25 cellular contexts compared by ENCODE assay signal in the genomic region with DNA sequence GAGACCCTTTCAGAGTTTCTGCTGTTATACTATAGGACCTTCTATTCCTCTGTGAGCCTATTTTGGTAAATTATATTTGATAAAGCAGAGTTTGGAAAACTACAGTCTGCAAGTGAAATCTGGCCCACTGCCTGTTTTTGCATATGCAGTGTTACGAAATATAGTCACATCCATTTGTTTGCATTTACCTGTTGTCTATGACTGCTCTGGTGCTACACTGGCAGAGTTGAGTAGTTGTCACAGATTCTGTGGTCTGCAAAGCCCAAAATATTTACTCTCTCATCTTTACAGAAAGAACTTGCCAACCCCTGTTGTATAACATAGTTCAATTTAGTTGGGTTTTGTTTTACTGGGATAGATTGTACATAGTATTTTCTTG. TPM values are rescaled to one million over a fixed set of nuclear protein-coding genes. Genes with fewer than 3 reads are reported as not detected.
DNase-seq lines count a peak whose midpoint lies in the region; ATAC-seq and TF ChIP-seq lines count a peak whose summit lies in the region.
"Had no signal": no experiment of that assay in that cellular context is flagged by ENCODE, and none has a peak within 500 bp of the region (broad histone marks: within the 10 kb centered on the region; RNA-seq: fewer than 3 reads in every experiment).

No MANE protein-coding gene starts in this region.

- no peak for DNase-seq in activated T-cell treated with anti-CD3 and anti-CD28 coated beads, Interleukin-2, amount 50 U/mL, for 72 hours
- no peak for DNase-seq in activated T-cell treated with anti-CD3 and anti-CD28 coated beads, Interleukin-2, amount 50 U/mL, for 1 hour
- DNase-seq in PC-3 (peak; percentile 51), fibroblast of mammary gland (ENCODE audit: low read depth) (peak; percentile 15)
- DNase-seq in naive thymus-derived CD4-positive, alpha-beta T cell: no peak
- no peak for DNase-seq in CD4-positive, alpha-beta T cell
- DNase-seq: activated naive CD4-positive, alpha-beta T cell; BE2C; COR-L47; dermis blood vessel endothelial cell; DND-41; NCI-H1092 treated with DMSO at 0.1 percent for 48 hours; NCI-H187 treated with DMSO at 0.1 percent for 48 hours; ovary; RPMI8226; stimulated activated CD4-positive, alpha-beta T cell treated with anti-CD3 and anti-CD28 coated beads, Interleukin-4, amount 100 ng/mL, for 1 hour; stimulated activated naive B cell treated with anti-CD40 and anti-IgM and Interleukin-4, amounts not matched to agents 10 μg/mL and 1 μg/mL and 100 μg/mL, for 72 hours had no signal

- no peak overlapping the region for H2AFZ ChIP-seq in PC-3 (ENCODE audit: low read length)

- TF ChIP-seq CTCF in PC-3 (conservative IDR thresholded peaks at IDR 0.05; ENCODE audit: low read depth, low read length) (no peak), fibroblast of mammary gland (conservative IDR thresholded peaks at IDR 0.05; ENCODE audit: control insufficient read depth, insufficient read depth, low read depth, low read length) (no peak)
- TF ChIP-seq CTCF in CD4-positive, alpha-beta T cell (IDR thresholded peaks at IDR 0.05): no peak

- H3K9me3 ChIP-seq in PC-3 (ENCODE audit: low read length): no peaks in the 10 kb centered on the region
- H3K9me3 ChIP-seq in naive thymus-derived CD4-positive, alpha-beta T cell (ENCODE audit: control insufficient read depth in 2 of 3, low read length in 3 of 3): no peaks in the 10 kb centered on the region
- H3K9me3 ChIP-seq in CD4-positive, alpha-beta T cell (ENCODE audit: control insufficient read depth, low read length): no peaks in the 10 kb centered on the region
- H3K9me3 ChIP-seq: BE2C, ovary, right atrium auricular region, suprapubic skin, vagina had no signal

- peak overlapping the region; percentile 44 for H3K27ac Mint-ChIP-seq in activated T-cell treated with anti-CD3 and anti-CD28 coated beads, Interleukin-2, amount 50 U/mL, for 72 hours
- H3K27ac Mint-ChIP-seq in naive thymus-derived CD4-positive, alpha-beta T cell: peak overlapping the region in 5 of 9 donors; percentile 7 to 64 (median 12)
- no peak overlapping the region for H3K27ac Mint-ChIP-seq in CD4-positive, alpha-beta T cell
- H3K27ac Mint-ChIP-seq: natural killer cell treated with Interleukin-12 subunit alpha and Interleukin-12 subunit beta and Interleukin-15 and Interleukin-18, amount 100 ng/mL, for 72 hours; stimulated activated naive B cell treated with anti-CD40 and anti-IgM and Interleukin-4, amounts not matched to agents 10 μg/mL and 1 μg/mL and 100 μg/mL, for 72 hours had no signal

- no peak overlapping the region for H3K27ac ChIP-seq in PC-3 (ENCODE audit: low read length)
- no peak overlapping the region for H3K27ac ChIP-seq in naive thymus-derived CD4-positive, alpha-beta T cell (ENCODE audit: low read depth, low read length)
- no peak overlapping the region for H3K27ac ChIP-seq in CD4-positive, alpha-beta T cell (ENCODE audit: low read depth, low read length)
- H3K27ac ChIP-seq: ovary, right atrium auricular region, SK-N-MC, suprapubic skin, vagina had no signal

- H3K4me2 ChIP-seq in PC-3 (ENCODE audit: low read length): no peak overlapping the region

- CTCF ChIA-PET in PC-3 (lab: Charles Lee): no interaction called here
- CTCF ChIA-PET in naive thymus-derived CD4-positive, alpha-beta T cell (lab: Charles Lee): no interaction called here
- CTCF ChIA-PET in CD4-positive, alpha-beta T cell (lab: Charles Lee): no interaction called here

- no peaks in the 10 kb centered on the region for H3F3A ChIP-seq in PC-3 (ENCODE audit: low read length, unreplicated experiment)

- ATAC-seq in activated T-cell treated with anti-CD3 and anti-CD28 coated beads, Interleukin-2, amount 50 U/mL, for 72 hours (replicated peaks in 1 of 2): no peak
- ATAC-seq in PC-3 (peak; percentile 66), GM18868 (IDR thresholded peaks at IDR 0.05; ENCODE audit: unreplicated experiment) (no peak), GM18909 (IDR thresholded peaks at IDR 0.05; ENCODE audit: poor library complexity, unreplicated experiment) (no peak)
- ATAC-seq in naive thymus-derived CD4-positive, alpha-beta T cell: no peak
- no peak for ATAC-seq in CD4-positive, alpha-beta T cell (ENCODE audit: poor library complexity)
- ATAC-seq: HCT116; stimulated activated naive B cell treated with anti-CD40 and anti-IgM and Interleukin-4, amounts not matched to agents 10 μg/mL and 1 μg/mL and 100 μg/mL, for 72 hours had no signal

- H3K36me3 Mint-ChIP-seq in activated T-cell treated with anti-CD3 and anti-CD28 coated beads, Interleukin-2, amount 50 U/mL, for 72 hours (ENCODE audit: insufficient read depth in 2 of 2): peaks cover 0 to 25% of the 10 kb centered on the region in 2 donors
- peaks cover 5 to 46% (median 11%) of the 10 kb centered on the region in 5 donors for H3K36me3 Mint-ChIP-seq in naive thymus-derived CD4-positive, alpha-beta T cell
- H3K36me3 Mint-ChIP-seq in CD4-positive, alpha-beta T cell (ENCODE audit: low read depth): peaks cover 80% of the 10 kb centered on the region

- no peaks in the 10 kb centered on the region for H3K9me3 Mint-ChIP-seq in activated T-cell treated with anti-CD3 and anti-CD28 coated beads, Interleukin-2, amount 50 U/mL, for 72 hours
- H3K9me3 Mint-ChIP-seq in naive thymus-derived CD4-positive, alpha-beta T cell: no peaks in the 10 kb centered on the region
- no peaks in the 10 kb centered on the region for H3K9me3 Mint-ChIP-seq in CD4-positive, alpha-beta T cell
- H3K9me3 Mint-ChIP-seq: natural killer cell treated with Interleukin-12 subunit alpha and Interleukin-12 subunit beta and Interleukin-15 and Interleukin-18, amount 100 ng/mL, for 72 hours; stimulated activated naive B cell treated with anti-CD40 and anti-IgM and Interleukin-4, amounts not matched to agents 10 μg/mL and 1 μg/mL and 100 μg/mL, for 72 hours had no signal

- H3K36me3 ChIP-seq in PC-3 (ENCODE audit: low read depth, low read length): peaks cover 4% of the 10 kb centered on the region; the same call in 1 of the 2 replicates
- peaks cover 0 to 5% (median 0%) of the 10 kb centered on the region in 3 experiments for H3K36me3 ChIP-seq in naive thymus-derived CD4-positive, alpha-beta T cell (ENCODE audit: control insufficient read depth in 2 of 3, insufficient read depth in 3 of 3, low read length in 3 of 3)
- H3K36me3 ChIP-seq: ovary had no signal

- BruUV-seq in PC-3 (replicated peaks; lab: Mats Ljungman, UMichigan): no TSS peak

- no peaks in the 10 kb centered on the region for H3K27me3 Mint-ChIP-seq in activated T-cell treated with anti-CD3 and anti-CD28 coated beads, Interleukin-2, amount 50 U/mL, for 72 hours (ENCODE audit: low read depth)
- no peaks in the 10 kb centered on the region for H3K27me3 Mint-ChIP-seq in naive thymus-derived CD4-positive, alpha-beta T cell
- no peaks in the 10 kb centered on the region for H3K27me3 Mint-ChIP-seq in CD4-positive, alpha-beta T cell
- H3K27me3 Mint-ChIP-seq: natural killer cell treated with Interleukin-12 subunit alpha and Interleukin-12 subunit beta and Interleukin-15 and Interleukin-18, amount 100 ng/mL, for 72 hours; stimulated activated naive B cell treated with anti-CD40 and anti-IgM and Interleukin-4, amounts not matched to agents 10 μg/mL and 1 μg/mL and 100 μg/mL, for 72 hours had no signal

- POLR2A ChIA-PET in PC-3 (lab: Charles Lee; ENCODE audit: unreplicated experiment): no interaction called here
- POLR2A ChIA-PET in naive thymus-derived CD4-positive, alpha-beta T cell (lab: Charles Lee): no interaction called here
- POLR2A ChIA-PET in CD4-positive, alpha-beta T cell (lab: Charles Lee): no interaction called here

- H3K4me3 ChIP-seq in PC-3 (ENCODE audit: low read length) (no peak overlapping the region), fibroblast of mammary gland (ENCODE audit: control insufficient read depth, low read depth, low read length) (no peak overlapping the region)
- no peak overlapping the region for H3K4me3 ChIP-seq in naive thymus-derived CD4-positive, alpha-beta T cell (ENCODE audit: low read length)
- H3K4me3 ChIP-seq: ovary, right atrium auricular region, SK-N-MC, suprapubic skin, vagina had no signal

- H3K79me2 ChIP-seq in PC-3 (ENCODE audit: low read length): peaks cover 41% of the 10 kb centered on the region

- H3K9me2 ChIP-seq in PC-3 (replicated peaks; ENCODE audit: low read length): no peaks in the 10 kb centered on the region

- intact Hi-C loops in PC-3 (cut with micrococcal nuclease): loop anchor here (10.0 kb wide), 1 partner anchor 187 kb away; no protein-coding TSS in a partner anchor
- intact Hi-C loops in naive thymus-derived CD4-positive, alpha-beta T cell (cut with micrococcal nuclease): no loop called here
- intact Hi-C loops in CD4-positive, alpha-beta T cell (cut with DNase I, micrococcal nuclease): no loop called here

- H3K9ac ChIP-seq in PC-3 (ENCODE audit: low read length): no peak overlapping the region

- H4K20me1 ChIP-seq in PC-3 (ENCODE audit: low read length): peaks cover 4% of the 10 kb centered on the region; the same call in 1 of the 2 replicates

- H3K4me1 ChIP-seq in PC-3 (ENCODE audit: insufficient read depth, low read length): peaks cover 17% of the 10 kb centered on the region
- no peaks in the 10 kb centered on the region for H3K4me1 ChIP-seq in naive thymus-derived CD4-positive, alpha-beta T cell (ENCODE audit: control insufficient read depth in 2 of 2, insufficient read depth in 2 of 2, low read length in 2 of 2)

- H3K4me1 Mint-ChIP-seq in activated T-cell treated with anti-CD3 and anti-CD28 coated beads, Interleukin-2, amount 50 U/mL, for 72 hours (ENCODE audit: low read depth): peaks cover 33% of the 10 kb centered on the region
- H3K4me1 Mint-ChIP-seq in naive thymus-derived CD4-positive, alpha-beta T cell: peaks cover 13 to 59% (median 49%) of the 10 kb centered on the region in 7 donors
- peaks cover 71% of the 10 kb centered on the region for H3K4me1 Mint-ChIP-seq in CD4-positive, alpha-beta T cell (ENCODE audit: low read depth)

- H3K27me3 ChIP-seq in PC-3 (ENCODE audit: low read length): no peaks in the 10 kb centered on the region
- H3K27me3 ChIP-seq in naive thymus-derived CD4-positive, alpha-beta T cell (ENCODE audit: control insufficient read depth in 2 of 2, insufficient read depth in 2 of 2, low read length in 2 of 2): no peaks in the 10 kb centered on the region
- no peaks in the 10 kb centered on the region for H3K27me3 ChIP-seq in CD4-positive, alpha-beta T cell (ENCODE audit: control insufficient read depth, insufficient read depth, low read length)
- H3K27me3 ChIP-seq: BE2C, ovary, right atrium auricular region, suprapubic skin, vagina had no signal

- no peak overlapping the region for H3K4me3 Mint-ChIP-seq in activated T-cell treated with anti-CD3 and anti-CD28 coated beads, Interleukin-2, amount 50 U/mL, for 72 hours
- H3K4me3 Mint-ChIP-seq in naive thymus-derived CD4-positive, alpha-beta T cell: no peak overlapping the region
- H3K4me3 Mint-ChIP-seq in CD4-positive, alpha-beta T cell: no peak overlapping the region
- H3K4me3 Mint-ChIP-seq: natural killer cell treated with Interleukin-12 subunit alpha and Interleukin-12 subunit beta and Interleukin-15 and Interleukin-18, amount 100 ng/mL, for 72 hours; stimulated activated naive B cell treated with anti-CD40 and anti-IgM and Interleukin-4, amounts not matched to agents 10 μg/mL and 1 μg/mL and 100 μg/mL, for 72 hours had no signal

RNA-seq across cellular contexts. Expression of gene TNRC6A, which starts 42.3 kb away (rescaled TPM):
- total RNA-seq in activated T-cell treated with anti-CD3 and anti-CD28 coated beads, Interleukin-2, amount 50 U/mL, for 72 hours: 10 to 100 TPM; 37.4 to 39.7 TPM
- 16.2 and 20.3 TPM in 2 replicates for total RNA-seq in PC-3 (2014; rRNA removed)
- total RNA-seq in naive thymus-derived CD4-positive, alpha-beta T cell: 100 to 1,000 TPM in 1 of 5 experiments, 10 to 100 TPM in 4; 46.9 to 110 (median 77.8) TPM
- polyA plus RNA-seq in naive thymus-derived CD4-positive, alpha-beta T cell: 10 to 100 TPM; 13.4 to 19.8 TPM
- total RNA-seq in CD4-positive, alpha-beta T cell: 10 to 100 TPM; 70.4 to 74.6 TPM

Comparison
In these comparisons a context has a peak if more than half of its experiments do, and no peak if none do; other contexts are left out.
1. DNase-seq: peak in PC-3 (single experiment) and fibroblast of mammary gland (single experiment); none in activated T-cell treated with anti-CD3 and anti-CD28 coated beads, Interleukin-2, amount 50 U/mL, for 72 hours (0 of 2), activated T-cell treated with anti-CD3 and anti-CD28 coated beads, Interleukin-2, amount 50 U/mL, for 1 hour (single experiment), naive thymus-derived CD4-positive, alpha-beta T cell (0 of 9) and CD4-positive, alpha-beta T cell (0 of 10).